10 cellular contexts compared by ENCODE assay signal in the genomic region with DNA sequence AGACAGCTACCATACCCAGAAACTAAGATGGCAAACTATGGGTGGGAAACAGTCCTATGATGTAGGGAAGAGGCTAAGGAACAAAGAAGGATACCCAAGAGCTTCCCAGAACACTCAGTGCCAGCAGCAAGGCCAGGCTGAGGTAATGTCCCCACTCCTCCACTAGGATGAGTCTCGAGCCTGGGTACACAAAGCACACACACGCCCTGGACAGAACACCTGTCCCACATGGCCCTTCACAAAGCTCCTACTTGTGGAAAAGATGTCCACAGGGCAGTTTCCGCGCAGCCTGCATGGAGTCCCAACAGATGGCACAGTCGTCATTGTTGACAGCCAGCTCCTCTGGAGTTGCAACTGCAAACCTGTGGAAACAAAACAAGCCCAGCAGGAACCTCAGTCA. TPM values are rescaled to one million over a fixed set of nuclear protein-coding genes. Genes with fewer than 3 reads are reported as not detected.
A peak's percentile ranks its signal among the peaks of the same experiment; 100 is the strongest.
DNase-seq lines count a peak whose midpoint lies in the region; ATAC-seq and TF ChIP-seq lines count a peak whose summit lies in the region.
"Had no signal": no experiment of that assay in that cellular context is flagged by ENCODE, and none has a peak within 500 bp of the region (broad histone marks: within the 10 kb centered on the region; RNA-seq: fewer than 3 reads in every experiment).

No MANE protein-coding gene starts in this region.

- no peak overlapping the region for H3K4me3 Mint-ChIP-seq in activated CD4-positive, alpha-beta T cell treated with anti-CD3 and anti-CD28 coated beads for 36 hours
- no peak overlapping the region for H3K4me3 Mint-ChIP-seq in endodermal cell
- no peak overlapping the region for H3K4me3 Mint-ChIP-seq in stimulated activated naive B cell treated with anti-CD40 and anti-IgM and Interleukin-4, amounts not matched to agents 10 μg/mL and 1 μg/mL and 100 μg/mL, for 72 hours
- H3K4me3 Mint-ChIP-seq: CD4-positive, CD25-positive, alpha-beta regulatory T cell had no signal

- peak; percentile 66 for TF ChIP-seq CTCF in endodermal cell (conservative IDR thresholded peaks at IDR 0.05)

- H3K4me3 ChIP-seq in endodermal cell (ENCODE audit: low read length) = no peak overlapping the region
- H3K4me3 ChIP-seq: stomach had no signal

- intact Hi-C loops in activated CD4-positive, alpha-beta T cell treated with anti-CD3 and anti-CD28 coated beads for 36 hours (cut with DNase I, micrococcal nuclease) = no loop called here

- H3K27me3 ChIP-seq in endodermal cell (ENCODE audit: control insufficient read depth, insufficient read depth, low read length, poor library complexity, severe bottlenecking) = no peaks in the 10 kb centered on the region
- H3K27me3 ChIP-seq: stomach had no signal

- H3K36me3 ChIP-seq in endodermal cell (ENCODE audit: control insufficient read depth, insufficient read depth, low read length) = peaks cover 57% of the 10 kb centered on the region

- H3K36me3 Mint-ChIP-seq in activated CD4-positive, alpha-beta T cell treated with anti-CD3 and anti-CD28 coated beads for 36 hours (ENCODE audit: low read depth) = peaks cover 46% of the 10 kb centered on the region
- peaks cover 61% of the 10 kb centered on the region for H3K36me3 Mint-ChIP-seq in endodermal cell (ENCODE audit: low read depth)
- H3K36me3 Mint-ChIP-seq in stimulated activated naive B cell treated with anti-CD40 and anti-IgM and Interleukin-4, amounts not matched to agents 10 μg/mL and 1 μg/mL and 100 μg/mL, for 72 hours = peaks cover 30 to 48% of the 10 kb centered on the region in 2 donors

- ATAC-seq in activated CD4-positive, alpha-beta T cell treated with anti-CD3 and anti-CD28 coated beads for 36 hours = peak; percentile 47
- peak; percentile 61 to 62 for ATAC-seq in stimulated activated naive B cell treated with anti-CD40 and anti-IgM and Interleukin-4, amounts not matched to agents 10 μg/mL and 1 μg/mL and 100 μg/mL, for 72 hours (replicated peaks)

- no peaks in the 10 kb centered on the region for H3K4me1 ChIP-seq in endodermal cell (ENCODE audit: control insufficient read depth, insufficient read depth, low read length)
- H3K4me1 ChIP-seq: stomach had no signal

- POLR2A ChIA-PET in activated CD4-positive, alpha-beta T cell treated with anti-CD3 and anti-CD28 coated beads for 36 hours (lab: Charles Lee) = no interaction called here

- 94 to 100% methylated on average over 4 to 5 of the region's 5 CpGs for WGBS in endodermal cell (ENCODE audit: insufficient coverage in 1 of 2, insufficient read length in 1 of 2), 2 experiments

- H3K9me3 ChIP-seq in endodermal cell (ENCODE audit: control insufficient read depth, low read length) = no peaks in the 10 kb centered on the region
- H3K9me3 ChIP-seq: stomach had no signal

- no peak overlapping the region for H3K27ac Mint-ChIP-seq in activated CD4-positive, alpha-beta T cell treated with anti-CD3 and anti-CD28 coated beads for 36 hours
- no peak overlapping the region for H3K27ac Mint-ChIP-seq in endodermal cell
- H3K27ac Mint-ChIP-seq in stimulated activated naive B cell treated with anti-CD40 and anti-IgM and Interleukin-4, amounts not matched to agents 10 μg/mL and 1 μg/mL and 100 μg/mL, for 72 hours = peak overlapping the region; percentile 42

- H3K27ac ChIP-seq in endodermal cell (ENCODE audit: low read depth, low read length) = no peak overlapping the region
- H3K27ac ChIP-seq: stomach had no signal

- H3K27me3 Mint-ChIP-seq in activated CD4-positive, alpha-beta T cell treated with anti-CD3 and anti-CD28 coated beads for 36 hours = no peaks in the 10 kb centered on the region
- no peaks in the 10 kb centered on the region for H3K27me3 Mint-ChIP-seq in endodermal cell (ENCODE audit: insufficient read depth)
- no peaks in the 10 kb centered on the region for H3K27me3 Mint-ChIP-seq in stimulated activated naive B cell treated with anti-CD40 and anti-IgM and Interleukin-4, amounts not matched to agents 10 μg/mL and 1 μg/mL and 100 μg/mL, for 72 hours
- H3K27me3 Mint-ChIP-seq: CD4-positive, CD25-positive, alpha-beta regulatory T cell had no signal

- no peaks in the 10 kb centered on the region for H3K9me3 Mint-ChIP-seq in activated CD4-positive, alpha-beta T cell treated with anti-CD3 and anti-CD28 coated beads for 36 hours (ENCODE audit: low read depth)
- peaks cover 9% of the 10 kb centered on the region for H3K9me3 Mint-ChIP-seq in endodermal cell
- peaks cover 0 to 2% of the 10 kb centered on the region in 2 donors for H3K9me3 Mint-ChIP-seq in stimulated activated naive B cell treated with anti-CD40 and anti-IgM and Interleukin-4, amounts not matched to agents 10 μg/mL and 1 μg/mL and 100 μg/mL, for 72 hours

- H3K9ac ChIP-seq in endodermal cell (ENCODE audit: extremely low read depth, low read length, poor library complexity, severe bottlenecking) = no peak overlapping the region

- peak; percentile 28 for DNase-seq in activated CD4-positive, alpha-beta T cell treated with anti-CD3 and anti-CD28 coated beads for 36 hours
- no peak for DNase-seq in activated CD4-positive, alpha-beta T cell treated with anti-CD3 and anti-CD28 coated beads for 4 hours
- DNase-seq in NCI-H2107 (lab: John Stamatoyannopoulos, UW) (peak; percentile 68), endodermal cell (peak; percentile 75), GM19238 (ENCODE audit: insufficient read length, low spot score) (no peak), GM03348 (ENCODE audit: low spot score) (no peak)
- DNase-seq in stimulated activated naive B cell treated with anti-CD40 and anti-IgM and Interleukin-4, amounts not matched to agents 10 μg/mL and 1 μg/mL and 100 μg/mL, for 72 hours = no peak
- DNase-seq in central memory CD4-positive, alpha-beta T cell = no peak
- DNase-seq: CD4-positive, CD25-positive, alpha-beta regulatory T cell; stomach had no signal

- H3K4me1 Mint-ChIP-seq in activated CD4-positive, alpha-beta T cell treated with anti-CD3 and anti-CD28 coated beads for 36 hours = no peaks in the 10 kb centered on the region
- H3K4me1 Mint-ChIP-seq in endodermal cell = peaks cover 1% of the 10 kb centered on the region
- peaks cover 2 to 5% of the 10 kb centered on the region in 2 donors for H3K4me1 Mint-ChIP-seq in stimulated activated naive B cell treated with anti-CD40 and anti-IgM and Interleukin-4, amounts not matched to agents 10 μg/mL and 1 μg/mL and 100 μg/mL, for 72 hours

- CTCF ChIA-PET in activated CD4-positive, alpha-beta T cell treated with anti-CD3 and anti-CD28 coated beads for 36 hours (lab: Charles Lee) = interaction anchor here (0.5 to 2.0 kb wide), 11 partner anchors 8 to 301 kb away, joined by 3 to 5 read pairs (median 3); partner anchors contain the start of gene BBS2

RNA-seq across cellular contexts. Expression of gene AMFR, which starts 23.9 kb away (rescaled TPM):
- total RNA-seq in activated CD4-positive, alpha-beta T cell treated with anti-CD3 and anti-CD28 coated beads for 36 hours = 10 to 100 TPM; 34.0 to 48.0 TPM
- 10 to 100 TPM; 77.0 to 81.6 TPM for total RNA-seq in endodermal cell
- 47.2 TPM for polyA plus RNA-seq in endodermal cell (2013, experiment 1 of 2)
- polyA plus RNA-seq in endodermal cell (2013, experiment 2 of 2) = 37.9 TPM

RNA-seq across cellular contexts. Expression of gene NUDT21, which starts 49.6 kb away (rescaled TPM):
- 100 to 1,000 TPM; 333 to 349 TPM for total RNA-seq in activated CD4-positive, alpha-beta T cell treated with anti-CD3 and anti-CD28 coated beads for 36 hours
- total RNA-seq in endodermal cell = 100 to 1,000 TPM; 177 to 185 TPM
- polyA plus RNA-seq in endodermal cell (2013, experiment 1 of 2) = 141 TPM
- 121 TPM for polyA plus RNA-seq in endodermal cell (2013, experiment 2 of 2)

RNA-seq across cellular contexts. Expression of gene OGFOD1, which starts 49.9 kb away (rescaled TPM):
- 10 to 100 TPM; 56.2 to 64.1 TPM for total RNA-seq in activated CD4-positive, alpha-beta T cell treated with anti-CD3 and anti-CD28 coated beads for 36 hours
- 10 to 100 TPM; 54.3 to 55.1 TPM for total RNA-seq in endodermal cell
- 58.7 TPM for polyA plus RNA-seq in endodermal cell (2013, experiment 1 of 2)
- 54.6 TPM for polyA plus RNA-seq in endodermal cell (2013, experiment 2 of 2)

Comparison
In these comparisons a context has a peak if more than half of its experiments do, and no peak if none do; other contexts are left out.
1. DNase-seq: peak in activated CD4-positive, alpha-beta T cell treated with anti-CD3 and anti-CD28 coated beads for 36 hours (single experiment), NCI-H2107 (single experiment) and endodermal cell (single experiment); none in activated CD4-positive, alpha-beta T cell treated with anti-CD3 and anti-CD28 coated beads for 4 hours (0 of 2), stimulated activated naive B cell treated with anti-CD40 and anti-IgM and Interleukin-4, amounts not matched to agents 10 μg/mL and 1 μg/mL and 100 μg/mL, for 72 hours (single experiment), GM19238 (single experiment), GM03348 (single experiment) and central memory CD4-positive, alpha-beta T cell (single experiment).